In genomic region chr4:55256787-55257186, GRCh38 we compare ENCODE assay signal across 1 cellular context.
TF ChIP-seq lines count a peak whose summit lies in the region.

No MANE protein-coding gene starts in this region.

TF ChIP-seq in HepG2, 621 proteins besides CTCF, POLR2A, EP300 and RAD21:
- no peak for TF ChIP-seq MAFK (conservative IDR thresholded peaks at IDR 0.05 in 1 of 2, IDR thresholded peaks at IDR 0.05 in 1 of 2; ENCODE audit: low read length in 2 of 2)
- no peak for TF ChIP-seq ZNF577 (CRISPR knock-in tag; IDR thresholded peaks at IDR 0.05; ENCODE audit: borderline replicate concordance, low read depth)
- no peak for TF ChIP-seq CHD2 (IDR thresholded peaks at IDR 0.05; ENCODE audit: low read depth, low read length)
- no peak for TF ChIP-seq CBX2 (IDR thresholded peaks at IDR 0.05; ENCODE audit: low read depth, low read length)
- TF ChIP-seq CBX2 (CRISPR knock-in tag; IDR thresholded peaks at IDR 0.05; ENCODE audit: low read depth): no peak
- no peak for TF ChIP-seq ERF (CRISPR knock-in tag; IDR thresholded peaks at IDR 0.05)
- no peak for TF ChIP-seq ZBTB25 (CRISPR knock-in tag; IDR thresholded peaks at IDR 0.05)
- no peak for TF ChIP-seq SOX13 (IDR thresholded peaks at IDR 0.05)
- no peak for TF ChIP-seq SOX13 (CRISPR knock-in tag; conservative IDR thresholded peaks at IDR 0.05 in 1 of 2, IDR thresholded peaks at IDR 0.05 in 1 of 2)
- TF ChIP-seq XBP1 (CRISPR knock-in tag; IDR thresholded peaks at IDR 0.05): no peak
- no peak for TF ChIP-seq ZNF839 (CRISPR knock-in tag; IDR thresholded peaks at IDR 0.05; ENCODE audit: borderline replicate concordance)
- no peak for TF ChIP-seq TBP (CRISPR knock-in tag; IDR thresholded peaks at IDR 0.05)
- TF ChIP-seq HMGXB4 (CRISPR knock-in tag; IDR thresholded peaks at IDR 0.05; ENCODE audit: borderline replicate concordance in 1 of 2, low read depth in 1 of 2): no peak
- TF ChIP-seq ZNF709 (CRISPR knock-in tag; IDR thresholded peaks at IDR 0.05): no peak
- no peak for TF ChIP-seq KMT2B (CRISPR knock-in tag; IDR thresholded peaks at IDR 0.05)
- TF ChIP-seq IRX3 (CRISPR knock-in tag; IDR thresholded peaks at IDR 0.05; ENCODE audit: borderline replicate concordance, low read depth): no peak
